11 cellular contexts compared by ENCODE assay signal in genomic region chr18:44731160-44731865, GRCh38. TPM values are rescaled to one million over a fixed set of nuclear protein-coding genes. Genes with fewer than 3 reads are reported as not detected.
A peak's percentile ranks its signal among the peaks of the same experiment; 100 is the strongest.
DNase-seq lines count a peak whose midpoint lies in the region; ATAC-seq and TF ChIP-seq lines count a peak whose summit lies in the region.
"Had no signal": no experiment of that assay in that cellular context is flagged by ENCODE, and none has a peak within 500 bp of the region (broad histone marks: within the 10 kb centered on the region; RNA-seq: fewer than 3 reads in every experiment).

No MANE protein-coding gene starts in this region.

- H2AFZ ChIP-seq in SU-DHL-6 (ENCODE audit: low read depth, low read length, severe bottlenecking), result peak overlapping the region; percentile 36

- H3K4me3 Mint-ChIP-seq in naive B cell, result peak overlapping the region; percentile 21 to 82 (median 58)

- H3K4me2 ChIP-seq in DOHH2 (ENCODE audit: low read length) (peak overlapping the region; percentile 78), SU-DHL-6 (ENCODE audit: low read depth, low read length, poor library complexity, severe bottlenecking) (peak overlapping the region; percentile 42)

- H3K4me1 Mint-ChIP-seq in naive B cell, result peaks cover 73 to 99% (median 87%) of the 10 kb centered on the region in 3 donors

- peaks cover 92% of the 10 kb centered on the region for H3K4me1 ChIP-seq in DOHH2 (ENCODE audit: control insufficient read depth, low read length)
- peaks cover 3 to 30% of the 10 kb centered on the region in 2 donors for H3K4me1 ChIP-seq in left lung

- H3K9ac ChIP-seq in SU-DHL-6 (ENCODE audit: low read length), result peak overlapping the region; percentile 19

- peak overlapping the region; percentile 63 for H3K4me3 ChIP-seq in DOHH2 (ENCODE audit: low read length)
- peak overlapping the region; percentile 19 for H3K4me3 ChIP-seq in SU-DHL-6 (ENCODE audit: insufficient read depth, low read length, poor library complexity, severe bottlenecking)
- H3K4me3 ChIP-seq in left lung, result no peak overlapping the region
- H3K4me3 ChIP-seq in MG63, result no peak overlapping the region
- H3K4me3 ChIP-seq: pancreas had no signal

- intact Hi-C loops in left lung (cut with DNase I), result no loop called here

- DNase-seq in naive B cell, result peak; percentile 48
- no peak for DNase-seq in left lung
- no peak for DNase-seq in MG63
- DNase-seq: C1 segment of cervical spinal cord, left cardiac atrium, pancreas had no signal

- peaks cover 0 to 16% of the 10 kb centered on the region in 2 donors for H3K36me3 Mint-ChIP-seq in naive B cell

- H3F3A ChIP-seq in DOHH2 (ENCODE audit: control insufficient read depth, insufficient read depth) (0 out of 2 replicates have a peak, but pooled peaks cover 7% of the 10 kb centered on the region), SU-DHL-6 (ENCODE audit: insufficient read depth) (peaks cover 9% of the 10 kb centered on the region; the same call in 1 of the 2 replicates)

- ATAC-seq in HG03442 (IDR thresholded peaks at IDR 0.05; ENCODE audit: unreplicated experiment) (peak; percentile 4), naive B cell (ENCODE audit: low read depth in 2 of 2) (peak; percentile 75 to 89), left lung (no peak), GM18907 (IDR thresholded peaks at IDR 0.05; ENCODE audit: unreplicated experiment) (no peak), HG03139 (IDR thresholded peaks at IDR 0.05; ENCODE audit: unreplicated experiment) (no peak)
- ATAC-seq: left cardiac atrium, pancreas had no signal

- H3K36me3 ChIP-seq in DOHH2 (ENCODE audit: control insufficient read depth, low read length), result peaks cover 9% of the 10 kb centered on the region; the same call in 1 of the 2 replicates
- H3K36me3 ChIP-seq in SU-DHL-6 (ENCODE audit: low read length), result no peaks in the 10 kb centered on the region
- no peaks in the 10 kb centered on the region for H3K36me3 ChIP-seq in left lung
- H3K36me3 ChIP-seq in MG63, result no peaks in the 10 kb centered on the region
- H3K36me3 ChIP-seq: pancreas had no signal

- H3K27ac ChIP-seq in DOHH2 (ENCODE audit: low read depth, low read length) (peak overlapping the region; percentile 85), SU-DHL-6 (ENCODE audit: low read depth, low read length) (peak overlapping the region; percentile 42), left lung (no peak overlapping the region)

- no peaks in the 10 kb centered on the region for H3K27me3 Mint-ChIP-seq in naive B cell

- H3K27ac Mint-ChIP-seq in naive B cell, result peak overlapping the region; percentile 25 to 86 (median 70)

- H3K79me2 ChIP-seq in DOHH2 (ENCODE audit: control insufficient read depth, low read length) (peaks cover 65% of the 10 kb centered on the region), SU-DHL-6 (ENCODE audit: insufficient read depth, low read length) (no peaks in the 10 kb centered on the region)

- H3K9me3 Mint-ChIP-seq in naive B cell, result no peaks in the 10 kb centered on the region

- H3K27me3 ChIP-seq in DOHH2 (ENCODE audit: control insufficient read depth, low read length) (no peaks in the 10 kb centered on the region), SU-DHL-6 (ENCODE audit: low read length) (no peaks in the 10 kb centered on the region), left lung (peaks cover 0 to 51% of the 10 kb centered on the region in 2 donors), MG63 (no peaks in the 10 kb centered on the region)
- H3K27me3 ChIP-seq: pancreas had no signal

- no peaks in the 10 kb centered on the region for H3K9me2 ChIP-seq in DOHH2 (replicated peaks; ENCODE audit: control insufficient read depth, low read length)
- H3K9me2 ChIP-seq in SU-DHL-6 (replicated peaks; ENCODE audit: insufficient read depth, low read length), result no peaks in the 10 kb centered on the region

- TF ChIP-seq CTCF in DOHH2 (IDR thresholded peaks at IDR 0.05; ENCODE audit: low read depth, low read length, poor library complexity, severe bottlenecking) (no peak), SU-DHL-6 (IDR thresholded peaks at IDR 0.05; ENCODE audit: insufficient read depth, low read length, poor library complexity, severe bottlenecking) (no peak), left lung (IDR thresholded peaks at IDR 0.05) (no peak)

- no peaks in the 10 kb centered on the region for H3K9me3 ChIP-seq in DOHH2 (ENCODE audit: control insufficient read depth, insufficient read depth, low read length)
- H3K9me3 ChIP-seq in SU-DHL-6 (ENCODE audit: insufficient read depth, low read length), result no peaks in the 10 kb centered on the region
- H3K9me3 ChIP-seq in left lung, result no peaks in the 10 kb centered on the region
- no peaks in the 10 kb centered on the region for H3K9me3 ChIP-seq in MG63
- H3K9me3 ChIP-seq: pancreas had no signal

- H4K20me1 ChIP-seq in DOHH2 (ENCODE audit: control insufficient read depth, insufficient read depth, low read depth, low read length), result no peaks in the 10 kb centered on the region
- no peaks in the 10 kb centered on the region for H4K20me1 ChIP-seq in SU-DHL-6 (ENCODE audit: low read depth, low read length)

RNA-seq across cellular contexts. Expression of gene SETBP1, which starts 50.6 kb away (rescaled TPM):
- 10 to 100 TPM in 3 of 6 donors, 1 to 10 TPM in 3; 6.0 to 20.2 (median 10.0) TPM for polyA plus RNA-seq in naive B cell (ENCODE audit: low read depth in 6 of 6)
- total RNA-seq in left lung, result 10 to 100 TPM; 26.4 to 27.5 TPM
- total RNA-seq in MG63 (2014; rRNA removed; shearing (Covaris generic); ENCODE audit: low replicate concordance), result not detected in 2 replicates

Comparison
In these comparisons a context has a peak if more than half of its experiments do, and no peak if none do; other contexts are left out.
1. H3K27ac ChIP-seq: peak in DOHH2 (single experiment) and SU-DHL-6 (single experiment); none in left lung (0 of 2).
2. H3K4me3 ChIP-seq: peak in DOHH2 (single experiment) and SU-DHL-6 (single experiment); none in left lung (0 of 2) and MG63 (single experiment).
3. ATAC-seq: peak in HG03442 (single experiment) and naive B cell (2 of 2); none in left lung (single experiment), GM18907 (single experiment) and HG03139 (single experiment).
4. RNA of gene SETBP1, which starts 50.6 kb away (total RNA-seq): 26.4 to 27.5 TPM in left lung; not detected in MG63; every median in the first group is over 10 times any median in the second.